Comparison of ENCODE assay signal across 26 cellular contexts in genomic region chr14:106087855-106088254, GRCh38.
DNase-seq lines count a peak whose midpoint lies in the region; ATAC-seq, FAIRE-seq and TF ChIP-seq lines count a peak whose summit lies in the region.
"Had no signal": no experiment of that assay in that cellular context is flagged by ENCODE, and none has a peak within 500 bp of the region (broad histone marks: within the 10 kb centered on the region; RNA-seq: fewer than 3 reads in every experiment).

No MANE protein-coding gene starts in this region.

- no peak overlapping the region for H3K4me3 ChIP-seq in small intestine (ENCODE audit: low read depth in 1 of 2, low read length in 2 of 2)
- H3K4me3 ChIP-seq: A549; BLaER1 treated with 17β-estradiol and CSF1 and Interleukin-3, amounts not matched to agents 10 nM and 100 nM; GM12878; GM23248 had no signal

- peaks cover 28% of the 10 kb centered on the region for H3K4me1 Mint-ChIP-seq in activated CD4-positive, alpha-beta T cell treated with anti-CD3 and anti-CD28 coated beads, Interleukin-2, amount 10 ng/mL, durations not matched to agents 24 days and 14 days
- H3K4me1 Mint-ChIP-seq in CD4-positive, alpha-beta T cell (ENCODE audit: low read depth), result peaks cover 26% of the 10 kb centered on the region
- H3K4me1 Mint-ChIP-seq: CD14-positive monocyte had no signal

- H3K4me1 ChIP-seq in small intestine (ENCODE audit: control insufficient read depth in 2 of 2, insufficient read depth in 1 of 2, low read depth in 1 of 2, low read length in 1 of 2), result no peaks in the 10 kb centered on the region
- H3K4me1 ChIP-seq: A549; BE2C; BLaER1 treated with 17β-estradiol and CSF1 and Interleukin-3, amounts not matched to agents 10 nM and 100 nM had no signal

- TF ChIP-seq CTCF in CD4-positive, alpha-beta T cell (IDR thresholded peaks at IDR 0.05), result no peak

- no peak overlapping the region for H3K27ac Mint-ChIP-seq in activated CD4-positive, alpha-beta T cell treated with anti-CD3 and anti-CD28 coated beads, Interleukin-2, amount 10 ng/mL, durations not matched to agents 24 days and 14 days
- H3K27ac Mint-ChIP-seq in CD4-positive, alpha-beta T cell, result no peak overlapping the region
- H3K27ac Mint-ChIP-seq: CD14-positive monocyte; CD4-positive, alpha-beta memory T cell had no signal

- H3K4me3 Mint-ChIP-seq in activated CD4-positive, alpha-beta T cell treated with anti-CD3 and anti-CD28 coated beads, Interleukin-2, amount 10 ng/mL, durations not matched to agents 24 days and 14 days, result no peak overlapping the region
- H3K4me3 Mint-ChIP-seq in CD4-positive, alpha-beta T cell, result no peak overlapping the region
- H3K4me3 Mint-ChIP-seq: CD14-positive monocyte; CD4-positive, alpha-beta memory T cell had no signal

- FAIRE-seq in small intestine (lab: Jason Lieb, UNC), result no peak
- FAIRE-seq: A549, GM12878, GM19239, H1 had no signal

- H3K36me3 ChIP-seq in KOPT-K1 (ENCODE audit: insufficient read depth, low read length) (no peaks in the 10 kb centered on the region), small intestine (ENCODE audit: control insufficient read depth in 2 of 2, insufficient read depth in 2 of 2, low read length in 2 of 2) (no peaks in the 10 kb centered on the region)
- H3K36me3 ChIP-seq: BE2C; BLaER1 treated with 17β-estradiol and CSF1 and Interleukin-3, amounts not matched to agents 10 nM and 100 nM had no signal

- POLR2A ChIA-PET in CD4-positive, alpha-beta T cell (lab: Charles Lee), result no interaction called here

- H3K27me3 Mint-ChIP-seq in activated CD4-positive, alpha-beta T cell treated with anti-CD3 and anti-CD28 coated beads, Interleukin-2, amount 10 ng/mL, durations not matched to agents 24 days and 14 days, result peaks cover 16% of the 10 kb centered on the region
- H3K27me3 Mint-ChIP-seq in CD4-positive, alpha-beta T cell, result no peaks in the 10 kb centered on the region

- intact Hi-C loops in activated CD4-positive, alpha-beta T cell treated with anti-CD3 and anti-CD28 coated beads, Interleukin-2, amount 10 ng/mL, durations not matched to agents 24 days and 14 days (cut with micrococcal nuclease), result no loop called here
- intact Hi-C loops in CD4-positive, alpha-beta T cell (cut with DNase I, micrococcal nuclease), result no loop called here

- no peaks in the 10 kb centered on the region for H3K9me3 Mint-ChIP-seq in activated CD4-positive, alpha-beta T cell treated with anti-CD3 and anti-CD28 coated beads, Interleukin-2, amount 10 ng/mL, durations not matched to agents 24 days and 14 days
- no peaks in the 10 kb centered on the region for H3K9me3 Mint-ChIP-seq in CD4-positive, alpha-beta T cell
- H3K9me3 Mint-ChIP-seq: CD14-positive monocyte; CD4-positive, alpha-beta memory T cell had no signal

- H3K27me3 ChIP-seq in CD4-positive, alpha-beta T cell (ENCODE audit: control insufficient read depth, insufficient read depth, low read length), result no peaks in the 10 kb centered on the region
- H3K27me3 ChIP-seq in small intestine (ENCODE audit: control insufficient read depth in 2 of 2, insufficient read depth in 2 of 2, low read length in 2 of 2), result no peaks in the 10 kb centered on the region
- H3K27me3 ChIP-seq: BE2C; BLaER1 treated with 17β-estradiol and CSF1 and Interleukin-3, amounts not matched to agents 10 nM and 100 nM had no signal

- peak; percentile 58 for DNase-seq in activated CD4-positive, alpha-beta T cell treated with anti-CD3 and anti-CD28 coated beads, Interleukin-2, amount 10 ng/mL, durations not matched to agents 24 days and 14 days
- DNase-seq in activated CD4-positive, alpha-beta T cell treated with anti-CD3 and anti-CD28 coated beads for 48 hours, result no peak
- DNase-seq in CD4-positive, alpha-beta T cell, result no peak
- DNase-seq in small intestine, result peak; percentile 5
- no peak for DNase-seq in stimulated activated CD4-positive, alpha-beta T cell treated with anti-CD3 and anti-CD28 coated beads, Interleukin-4, amount 100 ng/mL, for 1 hour
- DNase-seq: 8988T; ACHN; AML-193; BE2C; Calu3; CD4-positive, alpha-beta memory T cell; COR-L47; DMS53; EL; GDM1; GM23248; H7; HCEC 1CT had no signal

- peak; percentile 46 for ATAC-seq in CD4-positive, alpha-beta T cell (ENCODE audit: poor library complexity)
- no peak for ATAC-seq in HG03432 (IDR thresholded peaks at IDR 0.05; ENCODE audit: unreplicated experiment)
- ATAC-seq: A549, GM12878 had no signal

- no peak overlapping the region for H3K27ac ChIP-seq in CD4-positive, alpha-beta T cell (ENCODE audit: low read depth, low read length)
- H3K27ac ChIP-seq in KOPT-K1 (ENCODE audit: low read depth, low read length, poor library complexity, severe bottlenecking), result peak overlapping the region; percentile 99
- no peak overlapping the region for H3K27ac ChIP-seq in small intestine (ENCODE audit: low read depth in 1 of 2, low read length in 1 of 2)
- H3K27ac ChIP-seq: A549; BLaER1 treated with 17β-estradiol and CSF1 and Interleukin-3, amounts not matched to agents 10 nM and 100 nM; GM23248 had no signal

- H3K9me3 ChIP-seq in CD4-positive, alpha-beta T cell (ENCODE audit: control insufficient read depth, low read length), result no peaks in the 10 kb centered on the region
- H3K9me3 ChIP-seq in KOPT-K1 (ENCODE audit: insufficient read depth, low read length, poor library complexity, severe bottlenecking) (no peaks in the 10 kb centered on the region), small intestine (ENCODE audit: control insufficient read depth, low read depth) (no peaks in the 10 kb centered on the region)
- H3K9me3 ChIP-seq: A549; BE2C; BLaER1 treated with 17β-estradiol and CSF1 and Interleukin-3, amounts not matched to agents 10 nM and 100 nM had no signal

- CTCF ChIA-PET in CD4-positive, alpha-beta T cell (lab: Charles Lee), result no interaction called here

- H3K36me3 Mint-ChIP-seq in activated CD4-positive, alpha-beta T cell treated with anti-CD3 and anti-CD28 coated beads, Interleukin-2, amount 10 ng/mL, durations not matched to agents 24 days and 14 days (ENCODE audit: low read depth), result no peaks in the 10 kb centered on the region
- no peaks in the 10 kb centered on the region for H3K36me3 Mint-ChIP-seq in CD4-positive, alpha-beta T cell (ENCODE audit: low read depth)
- H3K36me3 Mint-ChIP-seq: CD14-positive monocyte; CD4-positive, alpha-beta memory T cell had no signal

- WGBS in small intestine, 3 donors, result 68% methylated on average over 8 of the region's 8 CpGs; no CpG with 5 or more reads in 2 of the 3 donors

Comparison
In these comparisons a context has a peak if more than half of its experiments do, and no peak if none do; other contexts are left out.
1. DNase-seq: peak in activated CD4-positive, alpha-beta T cell treated with anti-CD3 and anti-CD28 coated beads, Interleukin-2, amount 10 ng/mL, durations not matched to agents 24 days and 14 days (single experiment) and small intestine (single experiment); none in activated CD4-positive, alpha-beta T cell treated with anti-CD3 and anti-CD28 coated beads for 48 hours (single experiment), CD4-positive, alpha-beta T cell (0 of 10) and stimulated activated CD4-positive, alpha-beta T cell treated with anti-CD3 and anti-CD28 coated beads, Interleukin-4, amount 100 ng/mL, for 1 hour (single experiment).